ENCODE assay signal across 21 cellular contexts in genomic region chr20:45329497-45330319, GRCh38. TPM values are rescaled to one million over a fixed set of nuclear protein-coding genes. Genes with fewer than 3 reads are reported as not detected.
DNase-seq lines count a peak whose midpoint lies in the region; ATAC-seq, FAIRE-seq and TF ChIP-seq lines count a peak whose summit lies in the region.
"Had no signal": no experiment of that assay in that cellular context is flagged by ENCODE, and none has a peak within 500 bp of the region (broad histone marks: within the 10 kb centered on the region; RNA-seq: fewer than 3 reads in every experiment).

No MANE protein-coding gene starts in this region.

- 36% methylated on average over 7 of the region's 7 CpGs for WGBS in mammary epithelial cell (ENCODE audit: low coverage, missing lambda C conversion rate)
- WGBS in H1 (ENCODE audit: extremely low coverage in 1 of 2, insufficient coverage in 1 of 2, insufficient read length in 1 of 2, insufficient replicate concordance in 2 of 2, low coverage in 1 of 2, low lambda C conversion rate in 2 of 2, missing lambda C conversion rate in 1 of 2), 2 experiments = 90% methylated on average over 7 of the region's 7 CpGs; no CpG with 5 or more reads in 1 of the 2 experiments
- 53% methylated on average over 7 of the region's 7 CpGs for WGBS in liver

- H2BK15ac ChIP-seq in H1 (ENCODE audit: low read length) = no peak overlapping the region

- CTCF ChIA-PET in mammary epithelial cell (lab: Charles Lee; ENCODE audit: low non-redundant PET) (interaction anchor here (0.6 kb wide), 1 partner anchor 466 kb away, joined by 4 read pairs; no protein-coding TSS in a partner anchor), H1 (lab: Charles Lee; ENCODE audit: partially characterized antibody) (interaction anchor here (0.9 to 2.1 kb wide), 7 partner anchors 11 to 107 kb away, joined by 3 to 10 read pairs (median 3); no protein-coding TSS in a partner anchor)

- H3K36me3 ChIP-seq in mammary epithelial cell (ENCODE audit: insufficient read depth, low read length) = peaks cover 69% of the 10 kb centered on the region
- peaks cover 8 to 51% (median 36%) of the 10 kb centered on the region in 4 experiments for H3K36me3 ChIP-seq in H1 (ENCODE audit: control insufficient read depth in 2 of 4, insufficient read depth in 4 of 4, low read length in 3 of 4)
- peaks cover 21 to 77% (median 63%) of the 10 kb centered on the region in 4 donors for H3K36me3 ChIP-seq in liver (ENCODE audit: control insufficient read depth in 4 of 4, insufficient read depth in 3 of 4, low read depth in 1 of 4, low read length in 3 of 4)

- H3K18ac ChIP-seq in H1 (ENCODE audit: extremely low read depth, low read length) = no peak overlapping the region

- dilution Hi-C loops in mammary epithelial cell (cut with HindIII; ENCODE audit: low sequenced_read_pairs) = no loop called here

- no peak overlapping the region for H3K4me3 ChIP-seq in mammary epithelial cell (replicated peaks in 1 of 3; ENCODE audit: insufficient read depth in 1 of 3, low read depth in 2 of 3, low read length in 3 of 3)
- no peak overlapping the region for H3K4me3 ChIP-seq in H1 (ENCODE audit: extremely low read depth in 1 of 4, insufficient read depth in 2 of 4, low read depth in 3 of 4, low read length in 4 of 4)
- H3K4me3 ChIP-seq in liver (ENCODE audit: low read depth in 1 of 3, low read length in 3 of 3) = no peak overlapping the region
- H3K4me3 ChIP-seq: dorsolateral prefrontal cortex, spleen had no signal

- no peak for TF ChIP-seq CTCF in mammary epithelial cell (conservative IDR thresholded peaks at IDR 0.05 in 1 of 2, IDR thresholded peaks at IDR 0.05 in 1 of 2; ENCODE audit: extremely low read depth in 1 of 2, insufficient read depth in 1 of 2, low read depth in 1 of 2, low read length in 2 of 2)
- no peak for TF ChIP-seq CTCF in H1 (IDR thresholded peaks at IDR 0.05; ENCODE audit: control extremely low read depth in 1 of 3, insufficient read depth in 1 of 3, low read depth in 1 of 3, low read length in 3 of 3)
- TF ChIP-seq CTCF in liver (IDR thresholded peaks at IDR 0.05; ENCODE audit: low read depth, low read length, missing input control) = no peak

- no peak overlapping the region for H2BK120ac ChIP-seq in H1 (replicated peaks; ENCODE audit: low read depth, low read length)

- DNase-seq in T47D (ENCODE audit: low read depth in 1 of 2, low spot score in 1 of 2) (peak; percentile 50 to 93), mammary epithelial cell (no peak), H1 (ENCODE audit: low read depth in 1 of 2, low spot score in 2 of 2) (no peak), KG1 (lab: John Stamatoyannopoulos, UW) (no peak), GM19240 (ENCODE audit: insufficient read length, low spot score) (no peak)
- DNase-seq in activated CD8-positive, alpha-beta memory T cell treated with anti-CD3 and anti-CD28 coated beads, Interleukin-2, amount 50 U/mL, for 48 hours = no peak
- DNase-seq: 8988T; activated CD4-positive, CD25-positive, alpha-beta regulatory T cell; activated CD8-positive, alpha-beta T cell treated with anti-CD3 and anti-CD28 coated beads, Interleukin-2, amount 10 ng/mL, durations not matched to agents 7 days and 5 days; DMS53; head of caudate nucleus; NCI-H187 treated with DMSO at 0.1 percent for 48 hours; SHP77 treated with DMSO at 0.1 percent for 48 hours; spleen; T-helper 17 cell had no signal

- no peak overlapping the region for H4K91ac ChIP-seq in H1 (replicated peaks; ENCODE audit: insufficient read length, low read length)

- ATAC-seq in HG03139 (IDR thresholded peaks at IDR 0.05; ENCODE audit: unreplicated experiment) = no peak
- ATAC-seq: activated CD8-positive, alpha-beta T cell treated with anti-CD3 and anti-CD28 coated beads, Interleukin-2, amount 10 ng/mL, durations not matched to agents 7 days and 5 days; natural killer cell treated with Interleukin-12 subunit alpha and Interleukin-12 subunit beta and Interleukin-15 and Interleukin-18, amount 100 ng/mL, for 72 hours; T-helper 17 cell had no signal

- H4K8ac ChIP-seq in H1 (ENCODE audit: extremely low read depth, insufficient read depth, low read length) = no peak overlapping the region

- no peak for TF ChIP-seq POLR2A in H1 (IDR thresholded peaks at IDR 0.05; ENCODE audit: control extremely low read depth in 1 of 2, low read depth in 2 of 2, low read length in 2 of 2)

- no peak overlapping the region for H3K9ac ChIP-seq in mammary epithelial cell (ENCODE audit: insufficient read depth, low read length)
- H3K9ac ChIP-seq in H1 (replicated peaks in 1 of 4; ENCODE audit: extremely low read depth in 1 of 4, low read depth in 3 of 4, low read length in 3 of 4) = no peak overlapping the region
- H3K9ac ChIP-seq in liver (ENCODE audit: low read depth in 1 of 2, low read length in 2 of 2) = no peak overlapping the region

- in situ Hi-C loops in T47D (cut with HindIII; ENCODE audit: low pct_unique_long_range_greater_than_20kb, low sequenced_read_pairs) (no loop called here), mammary epithelial cell (cut with MboI; ENCODE audit: low sequenced_read_pairs in 2 of 2) (loop anchor here in 1 of 2 donors (10.0 kb wide), 1 partner anchor 445 kb away; no protein-coding TSS in a partner anchor)

- no peak overlapping the region for H2AK5ac ChIP-seq in H1 (ENCODE audit: low read depth, low read length)

- H3K4me1 ChIP-seq in mammary epithelial cell (ENCODE audit: insufficient read depth, low read length) = no peaks in the 10 kb centered on the region
- H3K4me1 ChIP-seq in H1 (replicated peaks in 1 of 4; ENCODE audit: control insufficient read depth in 3 of 4, insufficient read depth in 4 of 4, low read length in 3 of 4) = no peaks in the 10 kb centered on the region; a peak in 1 of 7 replicates
- peaks cover 0 to 7% (median 1%) of the 10 kb centered on the region in 4 donors for H3K4me1 ChIP-seq in liver (ENCODE audit: control insufficient read depth in 4 of 4, insufficient read depth in 4 of 4, low read length in 3 of 4)
- H3K4me1 ChIP-seq: spleen had no signal

- H2BK5ac ChIP-seq in H1 (ENCODE audit: low read depth, low read length) = no peak overlapping the region

- TF ChIP-seq EP300 in H1 (IDR thresholded peaks at IDR 0.05; ENCODE audit: borderline replicate concordance in 1 of 2, low read depth in 2 of 2, low read length in 2 of 2) = no peak

- intact Hi-C loops in mammary epithelial cell (cut with micrococcal nuclease) = no loop called here

- no peak overlapping the region for H4K5ac ChIP-seq in H1 (ENCODE audit: insufficient read length, low read depth, low read length)

- no peak for FAIRE-seq in H1 (lab: Jason Lieb, UNC)

- POLR2A ChIA-PET in H1 (lab: Charles Lee; ENCODE audit: partially characterized antibody) = no interaction called here

- H3K27ac ChIP-seq in mammary epithelial cell (ENCODE audit: insufficient read depth, low read depth, low read length) (no peak overlapping the region), H1 (ENCODE audit: low read depth, low read length) (no peak overlapping the region), liver (ENCODE audit: low read depth in 1 of 2, low read length in 2 of 2) (no peak overlapping the region)
- H3K27ac ChIP-seq: spleen had no signal

- H4K20me1 ChIP-seq in mammary epithelial cell (ENCODE audit: insufficient read depth, low read length) (no peaks in the 10 kb centered on the region), H1 (replicated peaks in 1 of 2; ENCODE audit: control insufficient read depth in 1 of 2, insufficient read depth in 2 of 2, low read length in 2 of 2) (peaks cover 1 to 4% of the 10 kb centered on the region in 2 experiments)

- no peak overlapping the region for H3K23ac ChIP-seq in H1 (ENCODE audit: insufficient read length)

- H3K79me2 ChIP-seq in mammary epithelial cell (ENCODE audit: insufficient read depth, low read length) (peaks cover 66% of the 10 kb centered on the region), H1 (ENCODE audit: control insufficient read depth in 1 of 2, insufficient read depth in 2 of 2, low read length in 2 of 2) (0 out of 4 replicates have a peak, but pooled peaks cover 0 to under 1% of the 10 kb centered on the region in 2 experiments)

- TF ChIP-seq RAD21 in H1 (IDR thresholded peaks at IDR 0.05 in 1 of 2, conservative IDR thresholded peaks at IDR 0.05 in 1 of 2; ENCODE audit: low read depth in 2 of 2, low read length in 2 of 2) (no peak), liver (IDR thresholded peaks at IDR 0.05) (peak in 1 of 2 donors; percentile 9)

- no peak overlapping the region for H3K56ac ChIP-seq in H1 (replicated peaks; ENCODE audit: insufficient read length, low read depth, low read length)

- H2BK20ac ChIP-seq in H1 (ENCODE audit: low read length) = no peak overlapping the region

- H2BK12ac ChIP-seq in H1 (ENCODE audit: low read depth, low read length) = no peak overlapping the region

- H3K9me3 ChIP-seq in mammary epithelial cell (replicated peaks; ENCODE audit: insufficient read depth, low read length) (no peaks in the 10 kb centered on the region), H1 (ENCODE audit: insufficient read depth in 2 of 2, low read depth in 1 of 2, low read length in 1 of 2) (no peaks in the 10 kb centered on the region), liver (ENCODE audit: control insufficient read depth in 4 of 4, low read length in 3 of 4) (no peaks in the 10 kb centered on the region)
- H3K9me3 ChIP-seq: spleen had no signal

- H3K27me3 ChIP-seq in mammary epithelial cell (ENCODE audit: insufficient read depth, low read length) (no peaks in the 10 kb centered on the region), H1 (replicated peaks in 1 of 4; ENCODE audit: control insufficient read depth in 3 of 4, extremely low read depth in 1 of 4, insufficient read depth in 3 of 4, low read length in 3 of 4) (no peaks in the 10 kb centered on the region), liver (ENCODE audit: control insufficient read depth in 4 of 4, insufficient read depth in 4 of 4, low read length in 3 of 4) (no peaks in the 10 kb centered on the region)
- H3K27me3 ChIP-seq: dorsolateral prefrontal cortex, spleen had no signal

- H3K79me1 ChIP-seq in H1 (ENCODE audit: low read depth, low read length) = no peaks in the 10 kb centered on the region

- H3K4me2 ChIP-seq in mammary epithelial cell (ENCODE audit: insufficient read depth, low read depth, low read length) (no peak overlapping the region), H1 (ENCODE audit: insufficient read depth in 1 of 2, low read depth in 2 of 2, low read length in 2 of 2) (no peak overlapping the region)

- H3K4ac ChIP-seq in H1 (replicated peaks; ENCODE audit: insufficient read length, low read depth, low read length) = no peak overlapping the region

- no peak overlapping the region for H2AFZ ChIP-seq in mammary epithelial cell (ENCODE audit: low read depth, low read length)
- H2AFZ ChIP-seq in H1 (ENCODE audit: low read length) = no peak overlapping the region

- no peak overlapping the region for H3K14ac ChIP-seq in H1 (ENCODE audit: insufficient read length)

- BruUV-seq in mammary epithelial cell (replicated peaks; lab: Mats Ljungman, UMichigan) = no TSS peak

- H3K23me2 ChIP-seq in H1 (ENCODE audit: low read depth, low read length) = no peaks in the 10 kb centered on the region

RNA-seq across cellular contexts. Expression of gene SDC4, which starts 18.5 kb away (rescaled TPM):
- total RNA-seq in mammary epithelial cell (100 to 1,000 TPM; 276 to 550 TPM), liver (100 to 1,000 TPM in 1 of 2 donors, 10 to 100 TPM in 1; 54.4 to 147 TPM)
- polyA plus RNA-seq in mammary epithelial cell (135 TPM), H1 (2011; rRNA removed) (29.9 and 34.6 TPM in 2 replicates), liver (10 to 100 TPM; 80.6 to 86.5 TPM)
- 326 TPM for polyA minus RNA-seq in mammary epithelial cell
- 59.2 and 60.2 TPM in 2 replicates for total RNA-seq in H1 (2021; fragmentation: NEBNext Ultra II Directional; extraction: Animal tissue kit (Norgen Biotek cat#: 25700))
- 33.3 TPM for polyA plus RNA-seq in H1 (2011; cell fraction: cytosol; rRNA removed)
- 20.2 TPM for polyA plus RNA-seq in H1 (2011; cell fraction: nucleus; rRNA removed)
- polyA plus RNA-seq in H1 (2012, experiment 1 of 2) = 49.5 to 58.2 TPM (median 53.1 TPM) in 4 replicates
- polyA plus RNA-seq in H1 (2012, experiment 2 of 2) = 62.5 TPM
- 51.2 TPM for polyA plus RNA-seq in H1 (2013, experiment 1 of 2)
- polyA plus RNA-seq in H1 (2013, experiment 2 of 2) = 59.1 TPM
- 65.3 and 74.9 TPM in 2 replicates for polyA minus RNA-seq in H1 (2011; rRNA and poly(A)+ RNA removed)
- polyA minus RNA-seq in H1 (2011; cell fraction: cytosol; rRNA and poly(A)+ RNA removed) = 45.6 TPM
- 17.7 TPM for polyA minus RNA-seq in H1 (2011; cell fraction: nucleus; rRNA and poly(A)+ RNA removed)

RNA-seq across cellular contexts. Expression of gene MATN4, which starts 21.6 kb away (rescaled TPM):
- under 1 TPM in 1 of 2 donors, not detected in 1; 0.24 TPM for total RNA-seq in mammary epithelial cell
- polyA plus RNA-seq in mammary epithelial cell = 0.06 TPM
- not detected for polyA minus RNA-seq in mammary epithelial cell
- total RNA-seq in H1 (2021; fragmentation: NEBNext Ultra II Directional; extraction: Animal tissue kit (Norgen Biotek cat#: 25700)) = 4.0 and 4.4 TPM in 2 replicates
- 2.1 and 3.6 TPM in 2 replicates for polyA plus RNA-seq in H1 (2011; rRNA removed)
- polyA plus RNA-seq in H1 (2011; cell fraction: cytosol; rRNA removed) = 2.5 TPM
- polyA plus RNA-seq in H1 (2011; cell fraction: nucleus; rRNA removed) = 5.2 TPM
- polyA plus RNA-seq in H1 (2012, experiment 1 of 2) = 0.86 to 2.7 TPM (median 2.3 TPM) in 4 replicates
- polyA plus RNA-seq in H1 (2012, experiment 2 of 2) = 1.5 TPM
- polyA plus RNA-seq in H1 (2013, experiment 1 of 2) = 2.7 TPM
- 2.1 TPM for polyA plus RNA-seq in H1 (2013, experiment 2 of 2)
- 0.59 and 0.63 TPM in 2 replicates for polyA minus RNA-seq in H1 (2011; rRNA and poly(A)+ RNA removed)
- 2.1 TPM for polyA minus RNA-seq in H1 (2011; cell fraction: cytosol; rRNA and poly(A)+ RNA removed)
- 1.4 TPM for polyA minus RNA-seq in H1 (2011; cell fraction: nucleus; rRNA and poly(A)+ RNA removed)
- total RNA-seq in liver = not detected
- polyA plus RNA-seq in liver = under 1 TPM in 1 of 2 donors, not detected in 1; 0.05 TPM
- total RNA-seq: mesenteric fat pad, progenitor cell of endocrine pancreas, spleen, T-helper 17 cell had no signal

RNA-seq across cellular contexts. Expression of gene RBPJL, which starts 23.1 kb away (rescaled TPM):
- not detected for total RNA-seq in mammary epithelial cell
- polyA plus RNA-seq in mammary epithelial cell = not detected
- not detected for polyA minus RNA-seq in mammary epithelial cell
- 0.67 and 0.73 TPM in 2 replicates for total RNA-seq in H1 (2021; fragmentation: NEBNext Ultra II Directional; extraction: Animal tissue kit (Norgen Biotek cat#: 25700))
- 1.3 and 1.5 TPM in 2 replicates for polyA plus RNA-seq in H1 (2011; rRNA removed)
- polyA plus RNA-seq in H1 (2011; cell fraction: cytosol; rRNA removed) = 1.0 TPM
- polyA plus RNA-seq in H1 (2011; cell fraction: nucleus; rRNA removed) = 1.8 TPM
- polyA plus RNA-seq in H1 (2012, experiment 1 of 2) = 0.22 to 0.98 TPM (median 0.68 TPM) in 4 replicates
- 0.47 TPM for polyA plus RNA-seq in H1 (2012, experiment 2 of 2)
- polyA plus RNA-seq in H1 (2013, experiment 1 of 2) = 0.79 TPM
- 0.72 TPM for polyA plus RNA-seq in H1 (2013, experiment 2 of 2)
- 0.15 and 0.32 TPM in 2 replicates for polyA minus RNA-seq in H1 (2011; rRNA and poly(A)+ RNA removed)
- polyA minus RNA-seq in H1 (2011; cell fraction: cytosol; rRNA and poly(A)+ RNA removed) = not detected
- polyA minus RNA-seq in H1 (2011; cell fraction: nucleus; rRNA and poly(A)+ RNA removed) = 0.70 TPM
- total RNA-seq in liver = not detected
- not detected for polyA plus RNA-seq in liver
- total RNA-seq: activated CD8-positive, alpha-beta T cell treated with anti-CD3 and anti-CD28 coated beads, Interleukin-2, amount 10 ng/mL, durations not matched to agents 7 days and 5 days; mesenteric fat pad; natural killer cell treated with Interleukin-12 subunit alpha and Interleukin-12 subunit beta and Interleukin-15 and Interleukin-18, amount 100 ng/mL, for 72 hours; spleen; T-helper 17 cell had no signal

RNA-seq across cellular contexts. Expression of gene SYS1, which starts 33.2 kb away (rescaled TPM):
- total RNA-seq in mammary epithelial cell (10 to 100 TPM; 20.9 to 25.0 TPM), liver (10 to 100 TPM; 15.0 to 29.0 TPM)
- polyA plus RNA-seq in mammary epithelial cell (35.1 TPM), H1 (2011; rRNA removed) (50.8 and 57.4 TPM in 2 replicates), liver (10 to 100 TPM; 27.2 to 37.8 TPM)
- polyA minus RNA-seq in mammary epithelial cell = 40.9 TPM
- total RNA-seq in H1 (2021; fragmentation: NEBNext Ultra II Directional; extraction: Animal tissue kit (Norgen Biotek cat#: 25700)) = 18.2 and 19.6 TPM in 2 replicates
- polyA plus RNA-seq in H1 (2011; cell fraction: cytosol; rRNA removed) = 29.3 TPM
- polyA plus RNA-seq in H1 (2011; cell fraction: nucleus; rRNA removed) = 32.0 TPM
- 15.1 to 17.8 TPM (median 16.5 TPM) in 4 replicates for polyA plus RNA-seq in H1 (2012, experiment 1 of 2)
- 23.0 TPM for polyA plus RNA-seq in H1 (2012, experiment 2 of 2)
- polyA plus RNA-seq in H1 (2013, experiment 1 of 2) = 15.6 TPM
- polyA plus RNA-seq in H1 (2013, experiment 2 of 2) = 18.9 TPM
- 44.9 and 51.1 TPM in 2 replicates for polyA minus RNA-seq in H1 (2011; rRNA and poly(A)+ RNA removed)
- 15.0 TPM for polyA minus RNA-seq in H1 (2011; cell fraction: cytosol; rRNA and poly(A)+ RNA removed)
- 21.8 TPM for polyA minus RNA-seq in H1 (2011; cell fraction: nucleus; rRNA and poly(A)+ RNA removed)

RNA-seq across cellular contexts. Expression of gene TP53TG5, which starts 48.4 kb away (rescaled TPM):
- not detected for total RNA-seq in mammary epithelial cell
- not detected for polyA plus RNA-seq in mammary epithelial cell
- polyA minus RNA-seq in mammary epithelial cell = not detected
- not detected in 2 replicates for total RNA-seq in H1 (2021; fragmentation: NEBNext Ultra II Directional; extraction: Animal tissue kit (Norgen Biotek cat#: 25700))
- polyA plus RNA-seq in H1 (2011; rRNA removed) = not detected in 2 replicates
- 0.03 TPM for polyA plus RNA-seq in H1 (2011; cell fraction: cytosol; rRNA removed)
- 1.6 TPM for polyA plus RNA-seq in H1 (2011; cell fraction: nucleus; rRNA removed)
- polyA plus RNA-seq in H1 (2012, experiment 1 of 2) = 0.42 to 0.67 TPM (median 0.60 TPM) in 4 replicates
- not detected for polyA plus RNA-seq in H1 (2012, experiment 2 of 2)
- not detected for polyA plus RNA-seq in H1 (2013, experiment 1 of 2)
- polyA plus RNA-seq in H1 (2013, experiment 2 of 2) = not detected
- 0.19 TPM in 1 of 2 replicates, not detected in the other for polyA minus RNA-seq in H1 (2011; rRNA and poly(A)+ RNA removed)
- not detected for polyA minus RNA-seq in H1 (2011; cell fraction: cytosol; rRNA and poly(A)+ RNA removed)
- polyA minus RNA-seq in H1 (2011; cell fraction: nucleus; rRNA and poly(A)+ RNA removed) = 1.1 TPM
- total RNA-seq in liver = not detected
- not detected for polyA plus RNA-seq in liver
- total RNA-seq: mesenteric fat pad; natural killer cell treated with Interleukin-12 subunit alpha and Interleukin-12 subunit beta and Interleukin-15 and Interleukin-18, amount 100 ng/mL, for 72 hours; progenitor cell of endocrine pancreas; T-helper 17 cell had no signal

Comparison
In these comparisons a context has a peak if more than half of its experiments do, and no peak if none do; other contexts are left out.
1. DNase-seq: peak in T47D (2 of 2); none in mammary epithelial cell (single experiment), H1 (0 of 2), activated CD8-positive, alpha-beta memory T cell treated with anti-CD3 and anti-CD28 coated beads, Interleukin-2, amount 50 U/mL, for 48 hours (single experiment), KG1 (single experiment) and GM19240 (single experiment).